Comparison of ENCODE assay signal across 17 cellular contexts in the genomic region with DNA sequence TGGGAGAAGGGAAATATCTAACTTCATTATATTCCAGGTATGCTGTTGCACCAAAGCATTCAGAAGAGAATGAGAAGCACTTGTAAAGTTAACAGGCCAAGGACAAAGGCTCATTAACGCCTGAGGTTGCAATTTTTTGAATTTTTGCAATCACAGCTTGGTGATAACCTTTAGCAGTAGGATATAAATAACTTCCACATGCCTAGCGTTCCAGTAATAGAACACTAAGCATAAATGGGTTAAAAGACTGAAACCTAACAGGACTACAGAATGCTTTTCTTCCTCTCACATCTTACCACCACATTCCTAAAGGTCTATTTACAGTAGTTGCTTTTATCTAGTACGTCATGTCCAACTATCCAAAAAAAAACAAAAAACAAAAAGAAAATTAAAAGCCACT. TPM values are rescaled to one million over a fixed set of nuclear protein-coding genes. Genes with fewer than 3 reads are reported as not detected.
DNase-seq lines count a peak whose midpoint lies in the region; ATAC-seq and TF ChIP-seq lines count a peak whose summit lies in the region.
"Had no signal": no experiment of that assay in that cellular context is flagged by ENCODE, and none has a peak within 500 bp of the region (broad histone marks: within the 10 kb centered on the region; RNA-seq: fewer than 3 reads in every experiment).

No MANE protein-coding gene starts in this region.

- no peak overlapping the region for H2BK5ac ChIP-seq in mesenchymal stem cell (ENCODE audit: low read depth, low read length, poor library complexity, severe bottlenecking)

- peaks cover 11% of the 10 kb centered on the region for H3K36me3 Mint-ChIP-seq in chondrocyte (ENCODE audit: low read depth)

- 41% methylated on average over 3 of the region's 3 CpGs for WGBS in mesenchymal stem cell

- no peak overlapping the region for H3K14ac ChIP-seq in mesenchymal stem cell (ENCODE audit: low read length in 2 of 2)

- peak overlapping the region; percentile 76 for H3K27ac ChIP-seq in mesenchymal stem cell (ENCODE audit: low read length, poor library complexity, severe bottlenecking)
- H3K27ac ChIP-seq: A549, SJSA1 had no signal

- no peak overlapping the region for H4K8ac ChIP-seq in mesenchymal stem cell (ENCODE audit: low read length)

- no peak overlapping the region for H4K91ac ChIP-seq in mesenchymal stem cell (ENCODE audit: low read length)

- no peaks in the 10 kb centered on the region for H3K27me3 Mint-ChIP-seq in chondrocyte (ENCODE audit: low read depth)
- H3K27me3 Mint-ChIP-seq: activated CD4-positive, alpha-beta T cell treated with anti-CD3 and anti-CD28 coated beads, Interleukin-2, amount 10 ng/mL, durations not matched to agents 7 days and 5 days; naive thymus-derived CD8-positive, alpha-beta T cell had no signal

- H2AK5ac ChIP-seq in mesenchymal stem cell (ENCODE audit: low read length, severe bottlenecking), result no peak overlapping the region

- H3K27me3 ChIP-seq in mesenchymal stem cell (ENCODE audit: control insufficient read depth in 1 of 2, insufficient read depth in 1 of 2, low read length in 2 of 2), result no peaks in the 10 kb centered on the region
- H3K27me3 ChIP-seq: SJSA1 had no signal

- H3K18ac ChIP-seq in mesenchymal stem cell (ENCODE audit: low read depth in 1 of 2, low read length in 2 of 2), result no peak overlapping the region

- H3K27ac Mint-ChIP-seq in chondrocyte (ENCODE audit: unreplicated experiment), result peak overlapping the region; percentile 79
- H3K27ac Mint-ChIP-seq: activated CD4-positive, alpha-beta T cell treated with anti-CD3 and anti-CD28 coated beads, Interleukin-2, amount 10 ng/mL, durations not matched to agents 7 days and 5 days had no signal

- peaks cover 6% of the 10 kb centered on the region for H3K79me1 ChIP-seq in mesenchymal stem cell (replicated peaks; ENCODE audit: low read length, poor library complexity, severe bottlenecking)

- no peak overlapping the region for H3K4me3 ChIP-seq in mesenchymal stem cell (ENCODE audit: insufficient read depth in 1 of 2, low read depth in 1 of 2, low read length in 2 of 2)
- H3K4me3 ChIP-seq: A549, SJSA1 had no signal

- H3K4me1 ChIP-seq in mesenchymal stem cell (ENCODE audit: control insufficient read depth, insufficient read depth, low read depth, low read length), result no peaks in the 10 kb centered on the region
- H3K4me1 ChIP-seq: A549, SJSA1 had no signal

- DNase-seq in Right ventricle myocardium inferior (ENCODE audit: missing footprints), result no peak
- DNase-seq in cardiac septum (ENCODE audit: low spot score), result no peak
- no peak for DNase-seq in chondrocyte (ENCODE audit: low spot score)
- peak; percentile 47 for DNase-seq in mesenchymal stem cell
- no peak for DNase-seq in NCI-H1105 (lab: John Stamatoyannopoulos, UW)
- no peak for DNase-seq in NCI-H510A treated with DMSO at 0.1 percent for 48 hours (lab: John Stamatoyannopoulos, UW)
- DNase-seq in NCI-H187 (lab: John Stamatoyannopoulos, UW), result no peak
- DNase-seq: activated CD4-positive, alpha-beta T cell treated with anti-CD3 and anti-CD28 coated beads, Interleukin-2, amount 10 ng/mL, durations not matched to agents 7 days and 5 days; activated T-cell treated with anti-CD3 and anti-CD28 coated beads, Interleukin-2, amount 50 U/mL, for 48 hours; EL; left colon; naive thymus-derived CD8-positive, alpha-beta T cell; NCI-H1694; NCI-H446 had no signal

- no peak overlapping the region for H2AFZ ChIP-seq in mesenchymal stem cell (ENCODE audit: low read depth, low read length)

- H3K4me1 Mint-ChIP-seq in chondrocyte (ENCODE audit: low read depth), result peaks cover 32% of the 10 kb centered on the region

- no peak overlapping the region for H3K23ac ChIP-seq in mesenchymal stem cell (ENCODE audit: low read length in 2 of 2)

- H3K36me3 ChIP-seq in mesenchymal stem cell (ENCODE audit: control insufficient read depth in 1 of 2, insufficient read depth in 2 of 2, low read depth in 1 of 2, low read length in 2 of 2), result no peaks in the 10 kb centered on the region

- peaks cover 22% of the 10 kb centered on the region for H3K9me3 Mint-ChIP-seq in chondrocyte (ENCODE audit: low read depth)
- H3K9me3 Mint-ChIP-seq: naive thymus-derived CD8-positive, alpha-beta T cell had no signal

- H3K9ac ChIP-seq in mesenchymal stem cell (ENCODE audit: low read length), result no peak overlapping the region

- no peak overlapping the region for H3K4me3 Mint-ChIP-seq in chondrocyte (ENCODE audit: unreplicated experiment)
- H3K4me3 Mint-ChIP-seq: activated CD4-positive, alpha-beta T cell treated with anti-CD3 and anti-CD28 coated beads, Interleukin-2, amount 10 ng/mL, durations not matched to agents 7 days and 5 days had no signal

- H2BK12ac ChIP-seq in mesenchymal stem cell (ENCODE audit: low read length in 2 of 2), result no peak overlapping the region

- no peak overlapping the region for H2BK15ac ChIP-seq in mesenchymal stem cell (ENCODE audit: low read depth, poor library complexity, severe bottlenecking)

- TF ChIP-seq CTCF in chondrocyte (IDR thresholded peaks at IDR 0.05), result no peak

- intact Hi-C loops in Right ventricle myocardium inferior (cut with DNase I) (no loop called here), cardiac septum (cut with DNase I) (no loop called here)

- no peak overlapping the region for H3K4me2 ChIP-seq in mesenchymal stem cell (ENCODE audit: low read length, poor library complexity, severe bottlenecking)
- H3K4me2 ChIP-seq: A549 had no signal

- peak; percentile 45 for ATAC-seq in Right ventricle myocardium inferior
- no peak for ATAC-seq in HG02610 (IDR thresholded peaks at IDR 0.05; ENCODE audit: unreplicated experiment)
- ATAC-seq: A549; left colon; naive thymus-derived CD8-positive, alpha-beta T cell had no signal

- peaks cover 17% of the 10 kb centered on the region for H3K9me3 ChIP-seq in mesenchymal stem cell (ENCODE audit: control insufficient read depth, low read length)
- H3K9me3 ChIP-seq: SJSA1 had no signal

- H2BK120ac ChIP-seq in mesenchymal stem cell (ENCODE audit: low read depth, low read length), result no peak overlapping the region

- H3K4ac ChIP-seq in mesenchymal stem cell (ENCODE audit: low read depth in 1 of 2, low read length in 2 of 2), result no peak overlapping the region

RNA-seq across cellular contexts. Expression of a gene that starts 57.4 kb away (rescaled TPM):
- total RNA-seq in Right ventricle myocardium inferior (0.14 TPM), cardiac septum (0.38 TPM), chondrocyte (0.50 to 0.80 TPM (median 0.56 TPM) in 3 replicates)
- polyA plus RNA-seq in mesenchymal stem cell (2013, experiment 1 of 2), result 0.10 TPM
- 0.11 TPM for polyA plus RNA-seq in mesenchymal stem cell (2013, experiment 2 of 2)
